In genomic region chr13:87123987-87124784, GRCh38 we compare ENCODE assay signal across 9 cellular contexts.
DNase-seq lines count a peak whose midpoint lies in the region; ATAC-seq, FAIRE-seq and TF ChIP-seq lines count a peak whose summit lies in the region.
"Had no signal": no experiment of that assay in that cellular context is flagged by ENCODE, and none has a peak within 500 bp of the region (broad histone marks: within the 10 kb centered on the region; RNA-seq: fewer than 3 reads in every experiment).

No MANE protein-coding gene starts in this region.

- TF ChIP-seq CTCF in H1 (IDR thresholded peaks at IDR 0.05; ENCODE audit: control extremely low read depth in 1 of 3, insufficient read depth in 1 of 3, low read depth in 1 of 3, low read length in 3 of 3): no peak
- no peak for TF ChIP-seq CTCF in gastrocnemius medialis (IDR thresholded peaks at IDR 0.05 in 4 of 5, conservative IDR thresholded peaks at IDR 0.05 in 1 of 5)

- no peak overlapping the region for H3K14ac ChIP-seq in H1 (ENCODE audit: insufficient read length)

- no peaks in the 10 kb centered on the region for H3K79me2 ChIP-seq in H1 (ENCODE audit: control insufficient read depth in 1 of 2, insufficient read depth in 2 of 2, low read length in 2 of 2)

- no peak overlapping the region for H2BK5ac ChIP-seq in H1 (ENCODE audit: low read depth, low read length)

- H2BK15ac ChIP-seq in H1 (ENCODE audit: low read length): no peak overlapping the region

- no peak overlapping the region for H3K56ac ChIP-seq in H1 (replicated peaks; ENCODE audit: insufficient read length, low read depth, low read length)

- H3K23ac ChIP-seq in H1 (ENCODE audit: insufficient read length): no peak overlapping the region

- POLR2A ChIA-PET in H1 (lab: Charles Lee; ENCODE audit: partially characterized antibody): no interaction called here

- DNase-seq in NCI-H2171 treated with DMSO at 0.1 percent for 48 hours (lab: John Stamatoyannopoulos, UW) (peak; percentile 2), NCI-H2171 (lab: John Stamatoyannopoulos, UW) (no peak), NCI-H69 (lab: John Stamatoyannopoulos, UW) (peak; percentile 89), H1 (ENCODE audit: low read depth in 1 of 2, low spot score in 2 of 2) (peak in 1 of 2 experiments; percentile 19), gastrocnemius medialis (no peak), NCI-H2029 (lab: John Stamatoyannopoulos, UW) (no peak)
- no peak for DNase-seq in stimulated activated naive CD4-positive, alpha-beta T cell (lab: John Stamatoyannopoulos, UW)

- H3K9me3 ChIP-seq in H1 (ENCODE audit: insufficient read depth in 2 of 2, low read depth in 1 of 2, low read length in 1 of 2) (no peaks in the 10 kb centered on the region), gastrocnemius medialis (no peaks in the 10 kb centered on the region)

- no peak overlapping the region for H3K4me3 ChIP-seq in H1 (ENCODE audit: extremely low read depth in 1 of 4, insufficient read depth in 2 of 4, low read depth in 3 of 4, low read length in 4 of 4)
- no peak overlapping the region for H3K4me3 ChIP-seq in gastrocnemius medialis

- H2BK20ac ChIP-seq in H1 (ENCODE audit: low read length): no peak overlapping the region

- no peak overlapping the region for H2BK12ac ChIP-seq in H1 (ENCODE audit: low read depth, low read length)

- no peak overlapping the region for H2BK120ac ChIP-seq in H1 (replicated peaks; ENCODE audit: low read depth, low read length)

- peak overlapping the region; percentile 6 to 35; a peak in 2 of 4 replicates for H3K4me2 ChIP-seq in H1 (ENCODE audit: insufficient read depth in 1 of 2, low read depth in 2 of 2, low read length in 2 of 2)

- H3K27ac ChIP-seq in H1 (ENCODE audit: low read depth, low read length) (no peak overlapping the region), gastrocnemius medialis (no peak overlapping the region)
- H3K27ac ChIP-seq: C4-2B had no signal

- 0 out of 2 replicates have a peak overlapping the region, but pooled peaks have one; percentile 11 for H2AK5ac ChIP-seq in H1 (ENCODE audit: low read depth, low read length)

- intact Hi-C loops in gastrocnemius medialis (cut with DNase I; ENCODE audit: low total_unique reads): no loop called here

- H3K27me3 ChIP-seq in H1 (replicated peaks in 1 of 4; ENCODE audit: control insufficient read depth in 3 of 4, extremely low read depth in 1 of 4, insufficient read depth in 3 of 4, low read length in 3 of 4) (no peaks in the 10 kb centered on the region; a peak in 1 of 7 replicates), gastrocnemius medialis (no peaks in the 10 kb centered on the region)

- no peak overlapping the region for H2AFZ ChIP-seq in H1 (ENCODE audit: low read length)

- no peak overlapping the region for H4K8ac ChIP-seq in H1 (ENCODE audit: extremely low read depth, insufficient read depth, low read length)

- H3K4me1 ChIP-seq in H1 (replicated peaks in 1 of 4; ENCODE audit: control insufficient read depth in 3 of 4, insufficient read depth in 4 of 4, low read length in 3 of 4): peaks cover 0 to 3% (median 1%) of the 10 kb centered on the region in 4 experiments; a peak in 2 of 7 replicates
- no peaks in the 10 kb centered on the region for H3K4me1 ChIP-seq in gastrocnemius medialis

- in situ Hi-C loops in gastrocnemius medialis (cut with MboI; ENCODE audit: low sequenced_read_pairs in 4 of 4): no loop called here

- TF ChIP-seq RAD21 in H1 (IDR thresholded peaks at IDR 0.05 in 1 of 2, conservative IDR thresholded peaks at IDR 0.05 in 1 of 2; ENCODE audit: low read depth in 2 of 2, low read length in 2 of 2): no peak

- no peak overlapping the region for H4K5ac ChIP-seq in H1 (ENCODE audit: insufficient read length, low read depth, low read length)

- CTCF ChIA-PET in H1 (lab: Charles Lee; ENCODE audit: partially characterized antibody): no interaction called here

- no peaks in the 10 kb centered on the region for H3K36me3 ChIP-seq in H1 (ENCODE audit: control insufficient read depth in 2 of 4, insufficient read depth in 4 of 4, low read length in 3 of 4)
- no peaks in the 10 kb centered on the region for H3K36me3 ChIP-seq in gastrocnemius medialis

- ATAC-seq in gastrocnemius medialis (peak; percentile 50 to 71), GM21447 (IDR thresholded peaks at IDR 0.05; ENCODE audit: unreplicated experiment) (no peak)

- no peaks in the 10 kb centered on the region for H3K23me2 ChIP-seq in H1 (ENCODE audit: low read depth, low read length)

- no peaks in the 10 kb centered on the region for H3K79me1 ChIP-seq in H1 (ENCODE audit: low read depth, low read length)

- no peak overlapping the region for H3K4ac ChIP-seq in H1 (replicated peaks; ENCODE audit: insufficient read length, low read depth, low read length)

- H4K91ac ChIP-seq in H1 (replicated peaks; ENCODE audit: insufficient read length, low read length): no peak overlapping the region

- 74% methylated on average over 10 of the region's 10 CpGs; no CpG with 5 or more reads in 1 of the 2 experiments for WGBS in H1 (ENCODE audit: extremely low coverage in 1 of 2, insufficient coverage in 1 of 2, insufficient read length in 1 of 2, insufficient replicate concordance in 2 of 2, low coverage in 1 of 2, low lambda C conversion rate in 2 of 2, missing lambda C conversion rate in 1 of 2), 2 experiments

- no peaks in the 10 kb centered on the region for H4K20me1 ChIP-seq in H1 (replicated peaks in 1 of 2; ENCODE audit: control insufficient read depth in 1 of 2, insufficient read depth in 2 of 2, low read length in 2 of 2)

- peak; percentile 28 for FAIRE-seq in H1 (lab: Jason Lieb, UNC)

- H3K18ac ChIP-seq in H1 (ENCODE audit: extremely low read depth, low read length): no peak overlapping the region

- TF ChIP-seq POLR2A in H1 (IDR thresholded peaks at IDR 0.05; ENCODE audit: control extremely low read depth in 1 of 2, low read depth in 2 of 2, low read length in 2 of 2): no peak
- no peak for TF ChIP-seq POLR2A in gastrocnemius medialis (IDR thresholded peaks at IDR 0.05)

- H3K9ac ChIP-seq in H1 (replicated peaks in 1 of 4; ENCODE audit: extremely low read depth in 1 of 4, low read depth in 3 of 4, low read length in 3 of 4): no peak overlapping the region

- no peak for TF ChIP-seq EP300 in H1 (IDR thresholded peaks at IDR 0.05; ENCODE audit: borderline replicate concordance in 1 of 2, low read depth in 2 of 2, low read length in 2 of 2)

TF ChIP-seq in H1, 55 proteins besides CTCF, POLR2A, EP300 and RAD21 (continues in another document):
- TF ChIP-seq KDM1A (IDR thresholded peaks at IDR 0.05; ENCODE audit: borderline replicate concordance, low read length) (no peak), KDM4A (IDR thresholded peaks at IDR 0.05; ENCODE audit: low read depth, low read length, severe bottlenecking) (no peak), BRCA1 (IDR thresholded peaks at IDR 0.05; ENCODE audit: low read depth, low read length) (no peak), TAF1 (IDR thresholded peaks at IDR 0.05; ENCODE audit: low read depth, low read length) (no peak), SUZ12 (IDR thresholded peaks at IDR 0.05; ENCODE audit: low read length) (no peak), NANOG (IDR thresholded peaks at IDR 0.05; ENCODE audit: insufficient read depth, low read depth, low read length, poor library complexity, severe bottlenecking) (peak; percentile 26), JUN (IDR thresholded peaks at IDR 0.05; ENCODE audit: low read depth, low read length) (0 out of 2 replicates have a peak, but pooled peaks have one; percentile 18), USF2 (IDR thresholded peaks at IDR 0.05; ENCODE audit: low read length) (peak; percentile 29; the same call in 1 of the 2 replicates), RBBP5 (IDR thresholded peaks at IDR 0.05; ENCODE audit: borderline replicate concordance, low read depth, low read length) (no peak), TAF7 (optimal IDR thresholded peaks at IDR 0.05; ENCODE audit: borderline replicate concordance, low read depth, low read length) (no peak), ASH2L (IDR thresholded peaks at IDR 0.05; ENCODE audit: low read length) (no peak), CBX8 (IDR thresholded peaks at IDR 0.05; ENCODE audit: borderline replicate concordance, low read depth, low read length) (no peak), GTF2F1 (IDR thresholded peaks at IDR 0.05; ENCODE audit: borderline replicate concordance, low read depth, low read length) (no peak), HDAC2 (IDR thresholded peaks at IDR 0.05; ENCODE audit: borderline replicate concordance in 1 of 2, low read depth in 2 of 2, low read length in 2 of 2) (no peak), MAFK (IDR thresholded peaks at IDR 0.05; ENCODE audit: low read depth, low read length) (peak; percentile 29; the same call in 1 of the 2 replicates), NRF1 (IDR thresholded peaks at IDR 0.05; ENCODE audit: low read depth, low read length) (no peak), CHD2 (IDR thresholded peaks at IDR 0.05; ENCODE audit: low read length) (no peak), JUND (IDR thresholded peaks at IDR 0.05; ENCODE audit: low read length) (peak; percentile 83; the same call in 1 of the 2 replicates), CHD1 (IDR thresholded peaks at IDR 0.05; ENCODE audit: low read depth, low read length) (no peak), TEAD4 (IDR thresholded peaks at IDR 0.05; ENCODE audit: low read depth, low read length) (peak; percentile 86), E2F6 (IDR thresholded peaks at IDR 0.05) (no peak), ZNF274 (IDR thresholded peaks at IDR 0.05; ENCODE audit: borderline replicate concordance, extremely low read depth, low read length) (no peak), RFX5 (IDR thresholded peaks at IDR 0.05; ENCODE audit: borderline replicate concordance, low read depth, low read length) (no peak)
- TF ChIP-seq, protein P1, sequence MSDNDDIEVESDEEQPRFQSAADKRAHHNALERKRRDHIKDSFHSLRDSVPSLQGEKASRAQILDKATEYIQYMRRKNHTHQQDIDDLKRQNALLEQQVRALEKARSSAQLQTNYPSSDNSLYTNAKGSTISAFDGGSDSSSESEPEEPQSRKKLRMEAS (IDR thresholded peaks at IDR 0.05): 0 out of 2 replicates have a peak, but pooled peaks have one; percentile 43

Comparison
In these comparisons a context has a peak if more than half of its experiments do, and no peak if none do; other contexts are left out.
1. DNase-seq: peak in NCI-H2171 treated with DMSO at 0.1 percent for 48 hours (single experiment) and NCI-H69 (single experiment); none in NCI-H2171 (single experiment), gastrocnemius medialis (0 of 2), stimulated activated naive CD4-positive, alpha-beta T cell (0 of 6) and NCI-H2029 (single experiment).